ENCODE assay signal across 27 cellular contexts in genomic region chr6:170313716-170314295, GRCh38. TPM values are rescaled to one million over a fixed set of nuclear protein-coding genes. Genes with fewer than 3 reads are reported as not detected.
A peak's percentile ranks its signal among the peaks of the same experiment; 100 is the strongest.
DNase-seq lines count a peak whose midpoint lies in the region; ATAC-seq, FAIRE-seq and TF ChIP-seq lines count a peak whose summit lies in the region.
"Had no signal": no experiment of that assay in that cellular context is flagged by ENCODE, and none has a peak within 500 bp of the region (broad histone marks: within the 10 kb centered on the region; RNA-seq: fewer than 3 reads in every experiment).

No MANE protein-coding gene starts in this region.

- peak overlapping the region; percentile 55 for H3K27ac Mint-ChIP-seq in CD8-positive, alpha-beta T cell
- H3K27ac Mint-ChIP-seq in astrocyte (ENCODE audit: unreplicated experiment) (peak overlapping the region; percentile 55), MCF 10A (ENCODE audit: low read depth, unreplicated experiment) (no peak overlapping the region)
- H3K27ac Mint-ChIP-seq: activated CD8-positive, alpha-beta T cell treated with anti-CD3 and anti-CD28 coated beads, Interleukin-2, amount 10 ng/mL, durations not matched to agents 7 days and 5 days; dendritic cell treated with granulocyte-macrophage colony-stimulating factor and Interleukin-4, amounts not matched to agents 40 ng/mL and 50 ng/mL, for 4 days; memory B cell had no signal

- no peaks in the 10 kb centered on the region for H3K27me3 Mint-ChIP-seq in CD8-positive, alpha-beta T cell (ENCODE audit: low read depth)
- H3K27me3 Mint-ChIP-seq in astrocyte (ENCODE audit: low read depth, unreplicated experiment) (no peaks in the 10 kb centered on the region), MCF 10A (ENCODE audit: insufficient read depth, unreplicated experiment) (no peaks in the 10 kb centered on the region)
- H3K27me3 Mint-ChIP-seq: dendritic cell treated with granulocyte-macrophage colony-stimulating factor and Interleukin-4, amounts not matched to agents 40 ng/mL and 50 ng/mL, for 4 days; memory B cell; stimulated activated naive CD8-positive, alpha-beta T cell treated with anti-CD3 and anti-CD28 coated beads, Interleukin-15, amount 100 ng/mL, for 72 hours had no signal

- FAIRE-seq in astrocyte (lab: Jason Lieb, UNC): no peak
- FAIRE-seq: endometrium had no signal

- H2AFZ ChIP-seq in astrocyte (ENCODE audit: low read depth, low read length): no peak overlapping the region

- peaks cover 60% of the 10 kb centered on the region for H3K4me1 Mint-ChIP-seq in CD8-positive, alpha-beta T cell (ENCODE audit: low read depth)
- H3K4me1 Mint-ChIP-seq in astrocyte (ENCODE audit: low read depth, unreplicated experiment) (peaks cover 28% of the 10 kb centered on the region), MCF 10A (ENCODE audit: insufficient read depth, unreplicated experiment) (peaks cover 1% of the 10 kb centered on the region)

- no peak overlapping the region for H3K4me2 ChIP-seq in astrocyte (ENCODE audit: low read length)
- H3K4me2 ChIP-seq: BLaER1 treated with 17β-estradiol and CSF1 and Interleukin-3, amounts not matched to agents 10 nM and 100 nM had no signal

- H4K20me1 ChIP-seq in astrocyte (ENCODE audit: insufficient read depth, low read length): peaks cover 83% of the 10 kb centered on the region

- no peak overlapping the region for H3K4me3 Mint-ChIP-seq in CD8-positive, alpha-beta T cell
- H3K4me3 Mint-ChIP-seq in astrocyte (ENCODE audit: unreplicated experiment): no peak overlapping the region
- no peak overlapping the region for H3K4me3 Mint-ChIP-seq in MCF 10A (ENCODE audit: unreplicated experiment)
- H3K4me3 Mint-ChIP-seq: activated CD8-positive, alpha-beta T cell treated with anti-CD3 and anti-CD28 coated beads, Interleukin-2, amount 10 ng/mL, durations not matched to agents 7 days and 5 days; dendritic cell treated with granulocyte-macrophage colony-stimulating factor and Interleukin-4, amounts not matched to agents 40 ng/mL and 50 ng/mL, for 4 days; memory B cell; stimulated activated naive CD8-positive, alpha-beta T cell treated with anti-CD3 and anti-CD28 coated beads, Interleukin-15, amount 100 ng/mL, for 72 hours had no signal

- POLR2A ChIA-PET in CD8-positive, alpha-beta T cell (lab: Charles Lee): no interaction called here
- POLR2A ChIA-PET in MCF 10A (lab: Yijun Ruan, JAX): interaction anchor here (1.1 kb wide), 1 partner anchor 9 kb away, joined by 5 read pairs; no protein-coding TSS in a partner anchor

- H3K36me3 Mint-ChIP-seq in CD8-positive, alpha-beta T cell: peaks cover 56% of the 10 kb centered on the region
- H3K36me3 Mint-ChIP-seq in astrocyte (ENCODE audit: low read depth, unreplicated experiment) (peaks cover 14% of the 10 kb centered on the region), MCF 10A (ENCODE audit: insufficient read depth, unreplicated experiment) (peaks cover 29% of the 10 kb centered on the region)

- no TSS peak for BruUV-seq in MCF 10A (replicated peaks; lab: Mats Ljungman, UMichigan)

- intact Hi-C loops in CD8-positive, alpha-beta T cell (cut with DNase I, micrococcal nuclease): no loop called here
- intact Hi-C loops in MCF 10A (cut with micrococcal nuclease): no loop called here

- CTCF ChIA-PET in CD8-positive, alpha-beta T cell (lab: Charles Lee): no interaction called here
- CTCF ChIA-PET in MCF 10A (lab: Yijun Ruan, JAX): interaction anchor here (0.5 to 0.6 kb wide), 3 partner anchors 22 to 541 kb away, joined by 3 to 4 read pairs (median 3); no protein-coding TSS in a partner anchor

- no peaks in the 10 kb centered on the region for H3K9me3 Mint-ChIP-seq in CD8-positive, alpha-beta T cell
- H3K9me3 Mint-ChIP-seq in astrocyte (ENCODE audit: unreplicated experiment): peaks cover 2% of the 10 kb centered on the region
- no peaks in the 10 kb centered on the region for H3K9me3 Mint-ChIP-seq in MCF 10A (ENCODE audit: unreplicated experiment)
- H3K9me3 Mint-ChIP-seq: dendritic cell treated with granulocyte-macrophage colony-stimulating factor and Interleukin-4, amounts not matched to agents 40 ng/mL and 50 ng/mL, for 4 days; memory B cell; stimulated activated naive CD8-positive, alpha-beta T cell treated with anti-CD3 and anti-CD28 coated beads, Interleukin-15, amount 100 ng/mL, for 72 hours had no signal

- no peaks in the 10 kb centered on the region for H3K27me3 ChIP-seq in CD8-positive, alpha-beta T cell (ENCODE audit: insufficient read depth, low read length)
- H3K27me3 ChIP-seq in HUES48 (ENCODE audit: control insufficient read depth, insufficient read depth, low read length): no peaks in the 10 kb centered on the region
- H3K27me3 ChIP-seq in astrocyte (ENCODE audit: insufficient read depth, low read length): no peaks in the 10 kb centered on the region
- H3K27me3 ChIP-seq: BLaER1 treated with 17β-estradiol and CSF1 and Interleukin-3, amounts not matched to agents 10 nM and 100 nM; breast epithelium; thyroid gland had no signal

- TF ChIP-seq CTCF in CD8-positive, alpha-beta T cell (IDR thresholded peaks at IDR 0.05): no peak
- TF ChIP-seq CTCF in astrocyte (IDR thresholded peaks at IDR 0.05; ENCODE audit: insufficient read depth, low read depth, low read length): no peak
- no peak for TF ChIP-seq CTCF in MCF 10A (IDR thresholded peaks at IDR 0.05; ENCODE audit: unreplicated experiment)

- no peak overlapping the region for H3K27ac ChIP-seq in CD8-positive, alpha-beta T cell (ENCODE audit: low read depth, low read length)
- H3K27ac ChIP-seq in HUES48 (ENCODE audit: low read depth, low read length): peak overlapping the region; percentile 8
- no peak overlapping the region for H3K27ac ChIP-seq in astrocyte (ENCODE audit: low read depth, low read length)
- H3K27ac ChIP-seq: BLaER1 treated with 17β-estradiol and CSF1 and Interleukin-3, amounts not matched to agents 10 nM and 100 nM; thyroid gland had no signal

- peaks cover 14% of the 10 kb centered on the region for H3K36me3 ChIP-seq in CD8-positive, alpha-beta T cell (ENCODE audit: insufficient read depth, low read length)
- H3K36me3 ChIP-seq in HUES48 (ENCODE audit: control insufficient read depth, insufficient read depth, low read length) (peaks cover 6% of the 10 kb centered on the region; the same call in 1 of the 2 replicates), astrocyte (ENCODE audit: insufficient read depth, low read length) (peaks cover 7% of the 10 kb centered on the region)
- H3K36me3 ChIP-seq: breast epithelium had no signal

- H3K4me3 ChIP-seq in CD8-positive, alpha-beta T cell (ENCODE audit: low read depth, low read length): no peak overlapping the region
- H3K4me3 ChIP-seq in HUES48 (ENCODE audit: low read depth, low read length) (no peak overlapping the region), astrocyte (ENCODE audit: insufficient read depth, low read depth, low read length) (no peak overlapping the region)
- H3K4me3 ChIP-seq: BLaER1 treated with 17β-estradiol and CSF1 and Interleukin-3, amounts not matched to agents 10 nM and 100 nM; breast epithelium; thyroid gland had no signal

- H3K9me3 ChIP-seq in CD8-positive, alpha-beta T cell (ENCODE audit: low read length): no peaks in the 10 kb centered on the region
- no peaks in the 10 kb centered on the region for H3K9me3 ChIP-seq in HUES48 (ENCODE audit: control insufficient read depth, insufficient read depth, low read length)
- no peaks in the 10 kb centered on the region for H3K9me3 ChIP-seq in astrocyte (ENCODE audit: insufficient read depth, low read depth, low read length)
- H3K9me3 ChIP-seq: BLaER1 treated with 17β-estradiol and CSF1 and Interleukin-3, amounts not matched to agents 10 nM and 100 nM; breast epithelium; Caco-2; thyroid gland had no signal

- ATAC-seq in CD8-positive, alpha-beta T cell: no peak
- ATAC-seq in HG02973 (IDR thresholded peaks at IDR 0.05; ENCODE audit: unreplicated experiment): no peak
- ATAC-seq: activated CD8-positive, alpha-beta T cell treated with anti-CD3 and anti-CD28 coated beads, Interleukin-2, amount 10 ng/mL, durations not matched to agents 7 days and 5 days; stimulated activated naive CD8-positive, alpha-beta T cell treated with anti-CD3 and anti-CD28 coated beads, Interleukin-15, amount 100 ng/mL, for 72 hours had no signal

- H3K9ac ChIP-seq in HUES48 (ENCODE audit: low read depth, low read length): no peak overlapping the region
- H3K9ac ChIP-seq in astrocyte (ENCODE audit: low read length): no peak overlapping the region
- H3K9ac ChIP-seq: BLaER1 treated with 17β-estradiol and CSF1 and Interleukin-3, amounts not matched to agents 10 nM and 100 nM had no signal

- peaks cover 21% of the 10 kb centered on the region for H3K4me1 ChIP-seq in CD8-positive, alpha-beta T cell (ENCODE audit: insufficient read depth, low read length)
- H3K4me1 ChIP-seq in HUES48 (ENCODE audit: control insufficient read depth, insufficient read depth, low read length) (peaks cover 17% of the 10 kb centered on the region; the same call in 1 of the 2 replicates), astrocyte (ENCODE audit: insufficient read depth, low read length) (no peaks in the 10 kb centered on the region)
- H3K4me1 ChIP-seq: breast epithelium, Caco-2 had no signal

- H3K79me2 ChIP-seq in astrocyte (ENCODE audit: insufficient read depth, low read length): peaks cover 98% of the 10 kb centered on the region

- DNase-seq in CD8-positive, alpha-beta T cell: no peak
- DNase-seq in astrocyte (ENCODE audit: low read depth) (no peak), left kidney (ENCODE audit: low read depth, low spot score) (peak; percentile 39), MCF 10A (ENCODE audit: unreplicated experiment) (no peak)
- DNase-seq in stimulated activated CD4-positive, alpha-beta T cell treated with anti-CD3 and anti-CD28 coated beads, Interleukin-1b, Interleukin-23, amount 100 ng/mL, for 48 hours: no peak
- DNase-seq in stimulated activated CD4-positive, alpha-beta T cell treated with anti-CD3 and anti-CD28 coated beads, Interleukin-2, amount 100 ng/mL, for 48 hours: no peak
- DNase-seq: activated CD4-positive, CD25-positive, alpha-beta regulatory T cell treated with anti-CD3 and anti-CD28 coated beads, Interleukin-2, amount 50 U/mL, for 72 hours; activated CD8-positive, alpha-beta T cell treated with anti-CD3 and anti-CD28 coated beads, Interleukin-2, amount 10 ng/mL, durations not matched to agents 7 days and 5 days; activated gamma-delta T cell treated with Interleukin-2 at 50 U/mL for 16 hours; amniotic stem cell; Caco-2; DND-41; GOT3; kidney glomerular epithelial cell; NCI-H1092; NCI-H2029; OCI-M1; right cardiac atrium; stimulated activated naive CD8-positive, alpha-beta T cell treated with anti-CD3 and anti-CD28 coated beads, Interleukin-15, amount 100 ng/mL, for 72 hours; thyroid gland had no signal

RNA-seq across cellular contexts. Expression of gene FAM120B, which starts 7.2 kb away (rescaled TPM):
- 10 to 100 TPM; 24.0 to 25.3 TPM for total RNA-seq in CD8-positive, alpha-beta T cell
- total RNA-seq in astrocyte (29.6 and 29.8 TPM in 2 replicates), MCF 10A (2022) (23.4 and 29.3 TPM in 2 replicates)

RNA-seq across cellular contexts. Expression of gene DLL1, which starts 22.9 kb away (rescaled TPM):
- 10 to 100 TPM; 17.8 to 19.9 TPM for total RNA-seq in CD8-positive, alpha-beta T cell
- total RNA-seq in astrocyte: 1.6 and 2.0 TPM in 2 replicates
- total RNA-seq in MCF 10A (2022): 0.96 and 1.4 TPM in 2 replicates
